In genomic region chr13:112957295-112957677, GRCh38 we compare ENCODE assay signal across 1 cellular context.
TF ChIP-seq lines count a peak whose summit lies in the region.

No MANE protein-coding gene starts in this region.

TF ChIP-seq in H1, 55 proteins besides CTCF, POLR2A, EP300 and RAD21 (continued from another document):
- no peak for TF ChIP-seq ATF3 (IDR thresholded peaks at IDR 0.05; ENCODE audit: insufficient read depth, low read depth, low read length)
- no peak for TF ChIP-seq BRCA1 (IDR thresholded peaks at IDR 0.05; ENCODE audit: low read depth, low read length)
- TF ChIP-seq TCF12 (IDR thresholded peaks at IDR 0.05; ENCODE audit: low read depth, low read length): no peak
TF ChIP-seq in H1: peak in this region for 0.
